Comparison of ENCODE assay signal across 17 cellular contexts in the genomic region with DNA sequence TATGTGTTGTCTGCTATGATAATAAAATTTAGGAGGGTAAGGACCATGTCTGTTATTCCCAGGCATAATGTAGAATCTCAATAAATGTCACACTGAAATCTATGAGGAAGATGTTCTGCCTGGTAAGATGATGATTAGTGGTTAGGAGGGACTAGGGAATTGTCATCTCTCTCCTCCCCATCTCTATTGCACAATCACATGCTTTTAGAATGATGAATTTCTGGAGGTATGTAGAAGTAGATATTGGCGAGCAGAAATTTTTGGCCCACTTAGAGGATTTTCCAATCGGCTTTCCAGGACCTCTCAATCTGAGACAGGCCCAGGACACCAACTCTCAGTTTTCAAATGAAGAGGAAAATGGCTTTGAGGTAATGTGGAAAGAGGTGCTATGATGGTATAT. TPM values are rescaled to one million over a fixed set of nuclear protein-coding genes. Genes with fewer than 3 reads are reported as not detected.
A peak's percentile ranks its signal among the peaks of the same experiment; 100 is the strongest.
DNase-seq lines count a peak whose midpoint lies in the region; ATAC-seq, FAIRE-seq and TF ChIP-seq lines count a peak whose summit lies in the region.
"Had no signal": no experiment of that assay in that cellular context is flagged by ENCODE, and none has a peak within 500 bp of the region (broad histone marks: within the 10 kb centered on the region; RNA-seq: fewer than 3 reads in every experiment).

No MANE protein-coding gene starts in this region.

- BruUV-seq in Caco-2 (replicated peaks; lab: Mats Ljungman, UMichigan): no TSS peak

- no peak for TF ChIP-seq CTCF in Caco-2 (IDR thresholded peaks at IDR 0.05; ENCODE audit: insufficient read depth in 1 of 2, low read depth in 1 of 2, low read length in 1 of 2, severe bottlenecking in 1 of 2, unreplicated experiment in 1 of 2)
- no peak for TF ChIP-seq CTCF in bronchial epithelial cell (IDR thresholded peaks at IDR 0.05; ENCODE audit: insufficient read depth, low read length, severe bottlenecking)
- TF ChIP-seq CTCF in WERI-Rb-1 (IDR thresholded peaks at IDR 0.05; ENCODE audit: low read depth, low read length): no peak
- TF ChIP-seq CTCF in activated CD8-positive, alpha-beta T cell treated with anti-CD3 and anti-CD28 coated beads for 36 hours (IDR thresholded peaks at IDR 0.05): no peak

- peak overlapping the region; percentile 90 for H3K4me3 Mint-ChIP-seq in Caco-2 (ENCODE audit: unreplicated experiment)
- peak overlapping the region in 7 of 10 donors; percentile 25 to 88 (median 50) for H3K4me3 Mint-ChIP-seq in naive thymus-derived CD8-positive, alpha-beta T cell
- no peak overlapping the region for H3K4me3 Mint-ChIP-seq in activated CD8-positive, alpha-beta T cell treated with anti-CD3 and anti-CD28 coated beads for 36 hours
- H3K4me3 Mint-ChIP-seq: activated CD4-positive, alpha-beta T cell treated with anti-CD3 and anti-CD28 coated beads for 36 hours had no signal

- H3K27me3 ChIP-seq in Caco-2 (replicated peaks; ENCODE audit: control insufficient read depth, insufficient read depth, low read length): no peaks in the 10 kb centered on the region
- H3K27me3 ChIP-seq in bronchial epithelial cell (ENCODE audit: control insufficient read depth, insufficient read depth, low read length): peaks cover 7% of the 10 kb centered on the region
- H3K27me3 ChIP-seq in WERI-Rb-1 (ENCODE audit: insufficient read depth, low read depth, severe bottlenecking): no peaks in the 10 kb centered on the region
- H3K27me3 ChIP-seq: suprapubic skin had no signal

- peaks cover 15% of the 10 kb centered on the region for H3K36me3 Mint-ChIP-seq in Caco-2 (ENCODE audit: insufficient read depth, unreplicated experiment)
- peaks cover 0 to 5% (median 3%) of the 10 kb centered on the region in 3 donors for H3K36me3 Mint-ChIP-seq in naive thymus-derived CD8-positive, alpha-beta T cell
- peaks cover 4% of the 10 kb centered on the region for H3K36me3 Mint-ChIP-seq in activated CD8-positive, alpha-beta T cell treated with anti-CD3 and anti-CD28 coated beads for 36 hours (ENCODE audit: low read depth)
- H3K36me3 Mint-ChIP-seq: neural progenitor cell had no signal

- POLR2A ChIA-PET in Caco-2 (lab: Charles Lee): no interaction called here
- POLR2A ChIA-PET in naive thymus-derived CD8-positive, alpha-beta T cell (lab: Charles Lee): no interaction called here
- POLR2A ChIA-PET in activated CD8-positive, alpha-beta T cell treated with anti-CD3 and anti-CD28 coated beads for 36 hours (lab: Charles Lee): interaction anchor here (0.6 to 1.2 kb wide), 4 partner anchors 11 to 91 kb away, joined by 3 read pairs; no protein-coding TSS in a partner anchor

- CTCF ChIA-PET in Caco-2 (lab: Charles Lee): no interaction called here
- CTCF ChIA-PET in activated CD8-positive, alpha-beta T cell treated with anti-CD3 and anti-CD28 coated beads for 36 hours (lab: Charles Lee): interaction anchor here (4.7 kb wide), 1 partner anchor 12 kb away, joined by 58 read pairs; no protein-coding TSS in a partner anchor

- FAIRE-seq in bronchial epithelial cell (lab: Jason Lieb, UNC): no peak

- H3K36me3 ChIP-seq in Caco-2 (ENCODE audit: control insufficient read depth, insufficient read depth, low read length) (no peaks in the 10 kb centered on the region), bronchial epithelial cell (ENCODE audit: control insufficient read depth, insufficient read depth, low read length) (no peaks in the 10 kb centered on the region), WERI-Rb-1 (peaks cover 9% of the 10 kb centered on the region)
- H3K36me3 ChIP-seq: neural progenitor cell, suprapubic skin had no signal

- H3K27ac Mint-ChIP-seq in Caco-2 (ENCODE audit: unreplicated experiment): no peak overlapping the region
- no peak overlapping the region for H3K27ac Mint-ChIP-seq in naive thymus-derived CD8-positive, alpha-beta T cell
- no peak overlapping the region for H3K27ac Mint-ChIP-seq in activated CD8-positive, alpha-beta T cell treated with anti-CD3 and anti-CD28 coated beads for 36 hours
- H3K27ac Mint-ChIP-seq: activated CD4-positive, alpha-beta T cell treated with anti-CD3 and anti-CD28 coated beads for 36 hours; neural progenitor cell had no signal

- intact Hi-C loops in Caco-2 (cut with micrococcal nuclease; ENCODE audit: unreplicated experiment): no loop called here
- intact Hi-C loops in activated CD8-positive, alpha-beta T cell treated with anti-CD3 and anti-CD28 coated beads for 36 hours (cut with micrococcal nuclease): no loop called here

- peaks cover 19% of the 10 kb centered on the region for H3K4me1 ChIP-seq in Caco-2

- ATAC-seq in naive thymus-derived CD8-positive, alpha-beta T cell: no peak
- ATAC-seq in activated CD8-positive, alpha-beta T cell treated with anti-CD3 and anti-CD28 coated beads for 36 hours: no peak
- ATAC-seq: activated CD4-positive, alpha-beta T cell treated with anti-CD3 and anti-CD28 coated beads for 36 hours had no signal

- H3K27ac ChIP-seq in WERI-Rb-1: no peak overlapping the region
- H3K27ac ChIP-seq: neural progenitor cell, SK-N-MC, skin epidermis, suprapubic skin had no signal

- H3K9me3 Mint-ChIP-seq in Caco-2 (ENCODE audit: unreplicated experiment): no peaks in the 10 kb centered on the region
- no peaks in the 10 kb centered on the region for H3K9me3 Mint-ChIP-seq in naive thymus-derived CD8-positive, alpha-beta T cell
- H3K9me3 Mint-ChIP-seq in activated CD8-positive, alpha-beta T cell treated with anti-CD3 and anti-CD28 coated beads for 36 hours: no peaks in the 10 kb centered on the region
- H3K9me3 Mint-ChIP-seq: neural progenitor cell had no signal

- H3K4me3 ChIP-seq in Caco-2 (ENCODE audit: low read depth, low read length): no peak overlapping the region
- H3K4me3 ChIP-seq in bronchial epithelial cell (ENCODE audit: low read depth, low read length): no peak overlapping the region
- H3K4me3 ChIP-seq in WERI-Rb-1 (ENCODE audit: low read depth, low read length): no peak overlapping the region
- H3K4me3 ChIP-seq: neural progenitor cell, SK-N-MC, skin epidermis, suprapubic skin had no signal

- peaks cover 3% of the 10 kb centered on the region for H3K27me3 Mint-ChIP-seq in Caco-2 (ENCODE audit: insufficient read depth, unreplicated experiment)
- H3K27me3 Mint-ChIP-seq in naive thymus-derived CD8-positive, alpha-beta T cell: peaks cover 15 to 37% (median 27%) of the 10 kb centered on the region in 5 donors
- peaks cover 32% of the 10 kb centered on the region for H3K27me3 Mint-ChIP-seq in activated CD8-positive, alpha-beta T cell treated with anti-CD3 and anti-CD28 coated beads for 36 hours

- H3K9me3 ChIP-seq in Caco-2 (no peaks in the 10 kb centered on the region), WERI-Rb-1 (ENCODE audit: severe bottlenecking) (no peaks in the 10 kb centered on the region)
- H3K9me3 ChIP-seq: suprapubic skin had no signal

- peaks cover 46% of the 10 kb centered on the region for H3K4me1 Mint-ChIP-seq in Caco-2 (ENCODE audit: low read depth, unreplicated experiment)
- H3K4me1 Mint-ChIP-seq in naive thymus-derived CD8-positive, alpha-beta T cell: peaks cover 18 to 53% (median 51%) of the 10 kb centered on the region in 4 donors
- H3K4me1 Mint-ChIP-seq in activated CD8-positive, alpha-beta T cell treated with anti-CD3 and anti-CD28 coated beads for 36 hours (ENCODE audit: low read depth): peaks cover 36% of the 10 kb centered on the region

- DNase-seq in Caco-2 (no peak), LHCN-M2 (ENCODE audit: low read depth) (peak; percentile 81), bronchial epithelial cell (ENCODE audit: low read depth) (peak; percentile 86), WERI-Rb-1 (no peak), germinal center (ENCODE audit: low spot score) (no peak), NCI-H524 treated with DMSO at 0.1 percent for 48 hours (lab: John Stamatoyannopoulos, UW) (no peak)
- DNase-seq in naive thymus-derived CD8-positive, alpha-beta T cell: no peak
- no peak for DNase-seq in activated CD8-positive, alpha-beta T cell treated with anti-CD3 and anti-CD28 coated beads for 36 hours
- DNase-seq: activated CD4-positive, alpha-beta T cell treated with anti-CD3 and anti-CD28 coated beads for 36 hours; cerebellar nuclear complex; foreskin melanocyte; NCI-H1436; NCI-H774 had no signal

RNA-seq across cellular contexts. Expression of gene PITX3, which starts 2.0 kb away (rescaled TPM):
- total RNA-seq in Caco-2 (2022): not detected in 2 replicates
- total RNA-seq in LHCN-M2 (2014; rRNA removed): 6.5 and 6.9 TPM in 2 replicates
- polyA plus RNA-seq in LHCN-M2 (2012): 0.45 TPM
- not detected in 2 replicates for total RNA-seq in bronchial epithelial cell
- total RNA-seq in naive thymus-derived CD8-positive, alpha-beta T cell: not detected
- polyA plus RNA-seq in naive thymus-derived CD8-positive, alpha-beta T cell: not detected
- total RNA-seq in activated CD8-positive, alpha-beta T cell treated with anti-CD3 and anti-CD28 coated beads for 36 hours: under 1 TPM in 1 of 2 experiments, not detected in 1; 0.23 TPM
- total RNA-seq: suprapubic skin had no signal

RNA-seq across cellular contexts. Expression of gene GBF1, which starts 2.0 kb away (rescaled TPM):
- total RNA-seq in Caco-2 (2022) (69.1 and 69.8 TPM in 2 replicates), LHCN-M2 (2014; rRNA removed) (43.9 and 45.1 TPM in 2 replicates), bronchial epithelial cell (8.7 and 12.7 TPM in 2 replicates)
- polyA plus RNA-seq in LHCN-M2 (2012): 31.9 TPM
- 10 to 100 TPM; 36.9 to 41.0 TPM for total RNA-seq in naive thymus-derived CD8-positive, alpha-beta T cell
- polyA plus RNA-seq in naive thymus-derived CD8-positive, alpha-beta T cell: 10 to 100 TPM in 2 of 3 donors, 1 to 10 TPM in 1; 6.3 to 17.1 (median 10.7) TPM
- 10 to 100 TPM; 25.4 to 28.2 TPM for total RNA-seq in activated CD8-positive, alpha-beta T cell treated with anti-CD3 and anti-CD28 coated beads for 36 hours

RNA-seq across cellular contexts. Expression of gene ELOVL3, which starts 17.2 kb away (rescaled TPM):
- total RNA-seq in Caco-2 (2022) (1.4 and 2.2 TPM in 2 replicates), LHCN-M2 (2014; rRNA removed) (4.9 and 6.4 TPM in 2 replicates), bronchial epithelial cell (not detected in 2 replicates)
- polyA plus RNA-seq in LHCN-M2 (2012): 0.32 TPM
- not detected for total RNA-seq in naive thymus-derived CD8-positive, alpha-beta T cell
- polyA plus RNA-seq in naive thymus-derived CD8-positive, alpha-beta T cell: not detected
- not detected for total RNA-seq in activated CD8-positive, alpha-beta T cell treated with anti-CD3 and anti-CD28 coated beads for 36 hours

Comparison
In these comparisons a context has a peak if more than half of its experiments do, and no peak if none do; other contexts are left out.
1. DNase-seq: peak in LHCN-M2 (single experiment) and bronchial epithelial cell (single experiment); none in Caco-2 (0 of 2), naive thymus-derived CD8-positive, alpha-beta T cell (0 of 10), WERI-Rb-1 (single experiment), germinal center (single experiment), NCI-H524 treated with DMSO at 0.1 percent for 48 hours (single experiment) and activated CD8-positive, alpha-beta T cell treated with anti-CD3 and anti-CD28 coated beads for 36 hours (single experiment).